Comparison of ENCODE assay signal across 1 cellular context in the genomic region with DNA sequence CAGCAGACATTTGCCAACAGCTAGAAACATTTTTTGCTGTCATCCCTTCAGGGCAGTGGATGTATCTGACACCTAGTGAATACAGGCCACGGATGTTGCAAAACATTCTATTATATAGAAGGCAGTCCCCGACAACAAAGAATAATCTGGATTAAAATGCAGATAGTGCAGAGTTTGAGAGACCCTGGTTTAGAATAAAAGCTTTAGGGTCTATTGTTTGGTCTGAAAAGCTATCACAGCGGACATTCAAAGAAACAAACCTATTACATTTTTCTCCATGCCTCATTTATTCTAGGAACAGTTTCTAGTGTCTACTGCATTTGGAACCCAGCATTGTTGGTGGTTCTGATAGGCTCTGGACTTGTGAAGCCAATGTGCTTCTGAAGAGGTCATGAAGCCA.
TF ChIP-seq lines count a peak whose summit lies in the region.

No MANE protein-coding gene starts in this region.

TF ChIP-seq in HCT116, 20 proteins besides CTCF, POLR2A, EP300 and RAD21 (continued from another document):
- TF ChIP-seq, protein P1, sequence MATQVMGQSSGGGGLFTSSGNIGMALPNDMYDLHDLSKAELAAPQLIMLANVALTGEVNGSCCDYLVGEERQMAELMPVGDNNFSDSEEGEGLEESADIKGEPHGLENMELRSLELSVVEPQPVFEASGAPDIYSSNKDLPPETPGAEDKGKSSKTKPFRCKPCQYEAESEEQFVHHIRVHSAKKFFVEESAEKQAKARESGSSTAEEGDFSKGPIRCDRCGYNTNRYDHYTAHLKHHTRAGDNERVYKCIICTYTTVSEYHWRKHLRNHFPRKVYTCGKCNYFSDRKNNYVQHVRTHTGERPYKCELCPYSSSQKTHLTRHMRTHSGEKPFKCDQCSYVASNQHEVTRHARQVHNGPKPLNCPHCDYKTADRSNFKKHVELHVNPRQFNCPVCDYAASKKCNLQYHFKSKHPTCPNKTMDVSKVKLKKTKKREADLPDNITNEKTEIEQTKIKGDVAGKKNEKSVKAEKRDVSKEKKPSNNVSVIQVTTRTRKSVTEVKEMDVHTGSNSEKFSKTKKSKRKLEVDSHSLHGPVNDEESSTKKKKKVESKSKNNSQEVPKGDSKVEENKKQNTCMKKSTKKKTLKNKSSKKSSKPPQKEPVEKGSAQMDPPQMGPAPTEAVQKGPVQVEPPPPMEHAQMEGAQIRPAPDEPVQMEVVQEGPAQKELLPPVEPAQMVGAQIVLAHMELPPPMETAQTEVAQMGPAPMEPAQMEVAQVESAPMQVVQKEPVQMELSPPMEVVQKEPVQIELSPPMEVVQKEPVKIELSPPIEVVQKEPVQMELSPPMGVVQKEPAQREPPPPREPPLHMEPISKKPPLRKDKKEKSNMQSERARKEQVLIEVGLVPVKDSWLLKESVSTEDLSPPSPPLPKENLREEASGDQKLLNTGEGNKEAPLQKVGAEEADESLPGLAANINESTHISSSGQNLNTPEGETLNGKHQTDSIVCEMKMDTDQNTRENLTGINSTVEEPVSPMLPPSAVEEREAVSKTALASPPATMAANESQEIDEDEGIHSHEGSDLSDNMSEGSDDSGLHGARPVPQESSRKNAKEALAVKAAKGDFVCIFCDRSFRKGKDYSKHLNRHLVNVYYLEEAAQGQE (IDR thresholded peaks at IDR 0.05; ENCODE audit: low read depth): no peak
- no peak for TF ChIP-seq YY1 (IDR thresholded peaks at IDR 0.05; ENCODE audit: extremely low read depth, insufficient replicate concordance, low read depth, low read length)
- TF ChIP-seq JUND (IDR thresholded peaks at IDR 0.05): no peak
- TF ChIP-seq FOSL1 (IDR thresholded peaks at IDR 0.05; ENCODE audit: low read depth): no peak
- TF ChIP-seq SP1 (IDR thresholded peaks at IDR 0.05; ENCODE audit: low read depth): no peak
- no peak for TF ChIP-seq CBX3 (IDR thresholded peaks at IDR 0.05; ENCODE audit: low read depth)
- TF ChIP-seq, protein P2, sequence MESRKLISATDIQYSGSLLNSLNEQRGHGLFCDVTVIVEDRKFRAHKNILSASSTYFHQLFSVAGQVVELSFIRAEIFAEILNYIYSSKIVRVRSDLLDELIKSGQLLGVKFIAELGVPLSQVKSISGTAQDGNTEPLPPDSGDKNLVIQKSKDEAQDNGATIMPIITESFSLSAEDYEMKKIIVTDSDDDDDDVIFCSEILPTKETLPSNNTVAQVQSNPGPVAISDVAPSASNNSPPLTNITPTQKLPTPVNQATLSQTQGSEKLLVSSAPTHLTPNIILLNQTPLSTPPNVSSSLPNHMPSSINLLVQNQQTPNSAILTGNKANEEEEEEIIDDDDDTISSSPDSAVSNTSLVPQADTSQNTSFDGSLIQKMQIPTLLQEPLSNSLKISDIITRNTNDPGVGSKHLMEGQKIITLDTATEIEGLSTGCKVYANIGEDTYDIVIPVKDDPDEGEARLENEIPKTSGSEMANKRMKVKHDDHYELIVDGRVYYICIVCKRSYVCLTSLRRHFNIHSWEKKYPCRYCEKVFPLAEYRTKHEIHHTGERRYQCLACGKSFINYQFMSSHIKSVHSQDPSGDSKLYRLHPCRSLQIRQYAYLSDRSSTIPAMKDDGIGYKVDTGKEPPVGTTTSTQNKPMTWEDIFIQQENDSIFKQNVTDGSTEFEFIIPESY (IDR thresholded peaks at IDR 0.05; ENCODE audit: extremely low read depth, insufficient replicate concordance, low read length): no peak
- TF ChIP-seq EGR1 (IDR thresholded peaks at IDR 0.05; ENCODE audit: low read depth): no peak
TF ChIP-seq in HCT116: peak in this region for 0.
